In the genomic region with DNA sequence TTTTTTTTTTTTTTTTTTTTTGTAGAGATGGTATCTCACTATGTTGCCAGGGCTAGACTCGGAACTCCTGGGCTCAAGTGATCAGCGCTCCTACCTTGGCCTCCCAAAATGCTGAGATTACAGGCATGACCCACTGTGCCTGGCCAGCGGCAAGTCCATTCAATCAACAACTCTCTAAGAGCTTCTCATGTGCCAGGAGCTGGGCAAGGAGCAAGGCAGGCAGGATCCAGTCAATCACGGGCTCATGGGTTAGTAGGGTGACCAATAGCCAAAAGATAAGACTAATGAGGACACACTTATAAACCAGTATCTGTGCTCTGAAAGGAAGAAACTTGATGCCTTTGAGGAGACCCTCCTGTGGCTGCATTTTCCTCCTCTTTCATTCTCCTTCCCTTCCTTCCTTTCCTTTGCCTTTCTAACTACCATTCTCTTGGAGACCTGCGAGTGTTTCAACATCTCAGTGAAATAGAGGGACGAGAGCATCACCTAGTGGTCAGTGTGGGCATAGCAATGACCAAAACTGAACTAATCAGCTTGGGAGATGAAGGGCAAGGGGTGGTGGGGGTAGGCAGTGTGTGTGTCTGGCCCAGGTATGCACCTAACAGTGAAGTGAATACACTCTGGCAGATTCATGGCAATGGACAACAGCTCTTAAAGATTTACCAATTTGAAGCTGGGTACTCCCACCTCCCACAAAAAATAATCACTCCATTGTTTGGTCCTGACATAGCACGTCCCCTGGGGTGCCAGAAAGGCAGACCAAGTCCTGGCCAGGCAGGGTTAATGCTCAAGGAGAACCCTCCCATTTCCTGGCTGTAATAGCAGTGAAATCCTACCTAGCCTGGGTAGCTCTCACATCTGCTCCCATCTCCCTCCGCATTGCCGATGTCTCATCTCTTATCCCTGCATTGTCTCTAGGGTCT, we compare ENCODE assay signal across 8 cellular contexts. TPM values are rescaled to one million over a fixed set of nuclear protein-coding genes. Genes with fewer than 3 reads are reported as not detected.
DNase-seq lines count a peak whose midpoint lies in the region; ATAC-seq and TF ChIP-seq lines count a peak whose summit lies in the region.

No MANE protein-coding gene starts in this region.

- ATAC-seq in left lobe of liver (peak; percentile 97), HG03354 (IDR thresholded peaks at IDR 0.05; ENCODE audit: poor library complexity, severe bottlenecking, unreplicated experiment) (no peak)

- TF ChIP-seq CTCF in 22Rv1 (IDR thresholded peaks at IDR 0.05) = peak; percentile 96
- peak; percentile 97 for TF ChIP-seq CTCF in GM13976 (IDR thresholded peaks at IDR 0.05; ENCODE audit: borderline replicate concordance, control extremely low read depth, extremely low read depth, insufficient read depth, missing control alignments)

- DNase-seq in GM13976 (ENCODE audit: low spot score) = peak; percentile 78
- DNase-seq in NCI-H2227 treated with DMSO at 0.1 percent for 48 hours (lab: John Stamatoyannopoulos, UW) = peak; percentile 38
- DNase-seq in activated CD4-positive, CD25-positive, alpha-beta regulatory T cell treated with anti-CD3 and anti-CD28 coated beads, Interleukin-2, amount 50 U/mL, for 16 hours (ENCODE audit: low read depth, low spot score) = peak; percentile 66
- DNase-seq in central memory CD4-positive, alpha-beta T cell = peak; percentile 70
- DNase-seq in left lobe of liver (ENCODE audit: low spot score) = peak; percentile 73
- peak; percentile 62 to 76 (median 75) for DNase-seq in stimulated activated CD4-positive, alpha-beta T cell treated with anti-CD3 and anti-CD28 coated beads, TNF-alpha, amount 100 ng/mL, for 24 hours (ENCODE audit: low read depth in 3 of 3)

- in situ Hi-C loops in GM13976 (cut with MboI; ENCODE audit: low sequenced_read_pairs, unreplicated experiment) = no loop called here

- H3K27ac ChIP-seq in 22Rv1 = no peak overlapping the region

RNA-seq across cellular contexts. Expression of gene RPP25, which starts 6.2 kb away (rescaled TPM):
- 2.1 TPM for total RNA-seq in left lobe of liver

RNA-seq across cellular contexts. Expression of gene COX5A, which starts 12.5 kb away (rescaled TPM):
- 134 TPM for total RNA-seq in left lobe of liver

RNA-seq across cellular contexts. Expression of gene FAM219B, which starts 43.7 kb away (rescaled TPM):
- total RNA-seq in left lobe of liver = 15.8 TPM

RNA-seq across cellular contexts. Expression of gene SCAMP5, which starts 45.0 kb away (rescaled TPM):
- 0.73 TPM for total RNA-seq in left lobe of liver
